1 cellular context compared by ENCODE assay signal in the genomic region with DNA sequence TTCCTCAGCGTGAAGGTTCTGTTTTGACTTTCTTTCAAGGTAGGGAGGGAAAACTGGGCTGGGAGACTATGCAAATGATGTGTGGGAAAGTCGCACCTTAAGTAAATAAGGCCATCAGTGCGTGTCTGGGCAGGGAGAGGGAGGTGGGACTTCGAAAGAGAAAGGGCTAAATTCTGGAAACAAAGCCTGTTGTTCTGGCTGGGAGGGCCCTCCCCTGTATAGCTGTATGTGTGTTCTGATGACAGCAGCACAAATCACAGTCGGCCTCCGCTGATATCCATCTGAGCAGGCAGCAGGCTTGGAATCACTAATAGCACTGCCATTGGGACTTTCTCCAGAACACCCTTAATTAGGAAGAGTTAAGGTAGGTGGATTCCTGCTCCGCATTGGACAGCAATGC.
TF ChIP-seq lines count a peak whose summit lies in the region.

No MANE protein-coding gene starts in this region.

TF ChIP-seq in H1, 55 proteins besides CTCF, POLR2A, EP300 and RAD21:
- TF ChIP-seq RXRA (IDR thresholded peaks at IDR 0.05; ENCODE audit: insufficient read depth, low read depth, low read length) (no peak), RFX5 (IDR thresholded peaks at IDR 0.05; ENCODE audit: borderline replicate concordance, low read depth, low read length) (no peak), SUZ12 (IDR thresholded peaks at IDR 0.05; ENCODE audit: low read length) (no peak), GTF2F1 (IDR thresholded peaks at IDR 0.05; ENCODE audit: borderline replicate concordance, low read depth, low read length) (no peak), KDM5A (IDR thresholded peaks at IDR 0.05; ENCODE audit: low read length) (no peak), CBX5 (IDR thresholded peaks at IDR 0.05; ENCODE audit: low read depth, low read length) (no peak), SIN3A (conservative IDR thresholded peaks at IDR 0.05 in 1 of 2, IDR thresholded peaks at IDR 0.05 in 1 of 2; ENCODE audit: low read depth in 1 of 2, low read length in 2 of 2) (no peak), POU5F1 (IDR thresholded peaks at IDR 0.05; ENCODE audit: low read depth, low read length) (no peak), SP2 (IDR thresholded peaks at IDR 0.05; ENCODE audit: low read length) (no peak), NRF1 (IDR thresholded peaks at IDR 0.05; ENCODE audit: low read depth, low read length) (no peak), RBBP5 (IDR thresholded peaks at IDR 0.05; ENCODE audit: borderline replicate concordance, low read depth, low read length) (no peak), KDM1A (IDR thresholded peaks at IDR 0.05; ENCODE audit: borderline replicate concordance, low read length) (no peak), TAF1 (IDR thresholded peaks at IDR 0.05; ENCODE audit: low read depth, low read length) (no peak), BRCA1 (IDR thresholded peaks at IDR 0.05; ENCODE audit: low read depth, low read length) (no peak), TAF7 (optimal IDR thresholded peaks at IDR 0.05; ENCODE audit: borderline replicate concordance, low read depth, low read length) (no peak), RNF2 (IDR thresholded peaks at IDR 0.05; ENCODE audit: borderline replicate concordance, low read depth, low read length, missing control alignments, poor library complexity, severe bottlenecking) (no peak), SAP30 (IDR thresholded peaks at IDR 0.05; ENCODE audit: insufficient read depth, insufficient replicate concordance, low read length) (no peak), CBX8 (IDR thresholded peaks at IDR 0.05; ENCODE audit: borderline replicate concordance, low read depth, low read length) (no peak), JUND (IDR thresholded peaks at IDR 0.05; ENCODE audit: low read length) (no peak)
- TF ChIP-seq, protein P1, sequence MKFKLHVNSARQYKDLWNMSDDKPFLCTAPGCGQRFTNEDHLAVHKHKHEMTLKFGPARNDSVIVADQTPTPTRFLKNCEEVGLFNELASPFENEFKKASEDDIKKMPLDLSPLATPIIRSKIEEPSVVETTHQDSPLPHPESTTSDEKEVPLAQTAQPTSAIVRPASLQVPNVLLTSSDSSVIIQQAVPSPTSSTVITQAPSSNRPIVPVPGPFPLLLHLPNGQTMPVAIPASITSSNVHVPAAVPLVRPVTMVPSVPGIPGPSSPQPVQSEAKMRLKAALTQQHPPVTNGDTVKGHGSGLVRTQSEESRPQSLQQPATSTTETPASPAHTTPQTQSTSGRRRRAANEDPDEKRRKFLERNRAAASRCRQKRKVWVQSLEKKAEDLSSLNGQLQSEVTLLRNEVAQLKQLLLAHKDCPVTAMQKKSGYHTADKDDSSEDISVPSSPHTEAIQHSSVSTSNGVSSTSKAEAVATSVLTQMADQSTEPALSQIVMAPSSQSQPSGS (IDR thresholded peaks at IDR 0.05; ENCODE audit: low read length): no peak
TF ChIP-seq in H1: peak in this region for 0.
